2 cellular contexts compared by ENCODE assay signal in genomic region chr18:11614042-11614441, GRCh38. TPM values are rescaled to one million over a fixed set of nuclear protein-coding genes. Genes with fewer than 3 reads are reported as not detected.
"Had no signal": no experiment of that assay in that cellular context is flagged by ENCODE, and none has a peak within 500 bp of the region (broad histone marks: within the 10 kb centered on the region; RNA-seq: fewer than 3 reads in every experiment).

No MANE protein-coding gene starts in this region.

RNA-seq across cellular contexts. Expression of gene SLC35G4, which starts 4.6 kb away (rescaled TPM):
- total RNA-seq: G401, GM12878 had no signal
- polyA plus RNA-seq: GM12878 had no signal
